In the genomic region with DNA sequence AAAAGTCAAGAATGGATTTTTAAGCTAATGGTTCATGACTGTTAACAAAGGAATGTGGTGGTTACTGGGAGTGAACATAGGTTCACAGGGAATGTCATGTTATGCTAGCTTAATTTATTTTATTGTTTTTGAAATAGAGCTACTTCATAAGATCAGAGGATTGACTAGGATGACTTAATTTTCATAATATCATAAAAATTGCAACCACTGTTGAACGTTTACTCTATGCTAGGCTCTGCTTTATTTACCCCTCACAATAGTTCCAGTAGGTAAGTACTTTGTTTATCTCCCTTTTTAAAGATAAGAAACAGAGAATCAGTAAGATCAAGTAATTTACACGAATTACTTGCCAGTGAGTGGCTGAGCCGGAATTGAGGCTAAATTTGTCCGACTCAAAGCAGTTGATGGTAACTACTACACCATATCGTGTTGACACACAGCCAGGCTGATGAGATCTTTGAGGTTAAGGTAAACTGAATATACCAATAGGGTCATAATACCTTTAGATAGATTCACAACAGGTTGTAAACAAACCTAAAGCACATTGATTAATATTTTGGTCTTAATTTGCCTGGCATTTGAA, we compare ENCODE assay signal across 15 cellular contexts.
DNase-seq lines count a peak whose midpoint lies in the region; ATAC-seq and TF ChIP-seq lines count a peak whose summit lies in the region.
"Had no signal": no experiment of that assay in that cellular context is flagged by ENCODE, and none has a peak within 500 bp of the region (broad histone marks: within the 10 kb centered on the region; RNA-seq: fewer than 3 reads in every experiment).

No MANE protein-coding gene starts in this region.

- H3K79me2 ChIP-seq in PC-3 (ENCODE audit: low read length) = no peaks in the 10 kb centered on the region

- H3K9me2 ChIP-seq in PC-3 (replicated peaks; ENCODE audit: low read length) = no peaks in the 10 kb centered on the region

- H3K9me3 Mint-ChIP-seq in mesothelial cell of epicardium = peaks cover 6% of the 10 kb centered on the region
- peaks cover 0 to 5% (median 0%) of the 10 kb centered on the region in 11 donors for H3K9me3 Mint-ChIP-seq in naive thymus-derived CD4-positive, alpha-beta T cell

- H3K27ac ChIP-seq in PC-3 (ENCODE audit: low read length) = peak overlapping the region; percentile 63
- no peak overlapping the region for H3K27ac ChIP-seq in naive thymus-derived CD4-positive, alpha-beta T cell (ENCODE audit: low read depth, low read length)
- H3K27ac ChIP-seq: ascending aorta, C4-2B had no signal

- no peak for TF ChIP-seq CTCF in AG10803 (conservative IDR thresholded peaks at IDR 0.05; ENCODE audit: low read length)
- no peak for TF ChIP-seq CTCF in PC-3 (conservative IDR thresholded peaks at IDR 0.05; ENCODE audit: low read depth, low read length)
- TF ChIP-seq CTCF in mesothelial cell of epicardium (IDR thresholded peaks at IDR 0.05; ENCODE audit: unreplicated experiment) = no peak

- peak; percentile 87 for ATAC-seq in PC-3
- ATAC-seq in naive thymus-derived CD4-positive, alpha-beta T cell = no peak
- ATAC-seq: T-cell had no signal

- H4K20me1 ChIP-seq in PC-3 (ENCODE audit: low read length) = no peaks in the 10 kb centered on the region

- H3K4me3 Mint-ChIP-seq in mesothelial cell of epicardium = no peak overlapping the region
- H3K4me3 Mint-ChIP-seq in naive thymus-derived CD4-positive, alpha-beta T cell = no peak overlapping the region
- H3K4me3 Mint-ChIP-seq: stimulated activated naive B cell treated with anti-CD40 and anti-IgM and Interleukin-4, amounts not matched to agents 10 μg/mL and 1 μg/mL and 100 μg/mL, for 72 hours; T-cell had no signal

- no peaks in the 10 kb centered on the region for H3K36me3 ChIP-seq in PC-3 (ENCODE audit: low read depth, low read length)
- H3K36me3 ChIP-seq in naive thymus-derived CD4-positive, alpha-beta T cell (ENCODE audit: control insufficient read depth in 2 of 3, insufficient read depth in 3 of 3, low read length in 3 of 3) = no peaks in the 10 kb centered on the region
- H3K36me3 ChIP-seq: ascending aorta had no signal

- DNase-seq in AG10803 (ENCODE audit: low read depth) (peak; percentile 90), PC-3 (peak; percentile 67), dermis microvascular lymphatic vessel endothelial cell (ENCODE audit: low read depth in 2 of 2) (peak; percentile 14 to 77), mesothelial cell of epicardium (ENCODE audit: low spot score in 2 of 2, unreplicated experiment in 2 of 2) (no peak), NCI-H128 (lab: John Stamatoyannopoulos, UW; ENCODE audit: unreplicated experiment) (no peak), NCI-H2081 treated with DMSO at 0.1 percent for 48 hours (lab: John Stamatoyannopoulos, UW) (no peak), NCI-H446 treated with DMSO at 0.1 percent for 48 hours (lab: John Stamatoyannopoulos, UW) (no peak)
- DNase-seq in naive thymus-derived CD4-positive, alpha-beta T cell = no peak
- DNase-seq: activated CD8-positive, alpha-beta memory T cell treated with anti-CD3 and anti-CD28 coated beads for 24 hours; NCI-H510A; stimulated activated CD4-positive, alpha-beta T cell treated with anti-CD3 and anti-CD28 coated beads, Interleukin-15, amount 100 ng/mL, for 24 hours; stimulated activated naive B cell treated with anti-CD40 and anti-IgM and Interleukin-4, amounts not matched to agents 10 μg/mL and 1 μg/mL and 100 μg/mL, for 72 hours; T-cell had no signal

- peak overlapping the region; percentile 90 for H3K27ac Mint-ChIP-seq in mesothelial cell of epicardium
- no peak overlapping the region for H3K27ac Mint-ChIP-seq in naive thymus-derived CD4-positive, alpha-beta T cell
- H3K27ac Mint-ChIP-seq: stimulated activated naive B cell treated with anti-CD40 and anti-IgM and Interleukin-4, amounts not matched to agents 10 μg/mL and 1 μg/mL and 100 μg/mL, for 72 hours; T-cell had no signal

- H3K27me3 Mint-ChIP-seq in mesothelial cell of epicardium (ENCODE audit: low read depth) = no peaks in the 10 kb centered on the region
- peaks cover 0 to 6% (median 2%) of the 10 kb centered on the region in 5 donors for H3K27me3 Mint-ChIP-seq in naive thymus-derived CD4-positive, alpha-beta T cell
- H3K27me3 Mint-ChIP-seq: T-cell had no signal

- intact Hi-C loops in PC-3 (cut with micrococcal nuclease) = loop anchor here (10.0 kb wide), 1 partner anchor 194 kb away; a partner anchor contains a TSS
- intact Hi-C loops in naive thymus-derived CD4-positive, alpha-beta T cell (cut with micrococcal nuclease) = no loop called here

- H2AFZ ChIP-seq in PC-3 (ENCODE audit: low read length) = no peak overlapping the region

- H3K27me3 ChIP-seq in PC-3 (ENCODE audit: low read length) = no peaks in the 10 kb centered on the region
- H3K27me3 ChIP-seq in naive thymus-derived CD4-positive, alpha-beta T cell (ENCODE audit: control insufficient read depth in 2 of 2, insufficient read depth in 2 of 2, low read length in 2 of 2) = no peaks in the 10 kb centered on the region
- H3K27me3 ChIP-seq: ascending aorta had no signal

- H3K4me3 ChIP-seq in AG10803 (ENCODE audit: low read length) (no peak overlapping the region), PC-3 (ENCODE audit: low read length) (no peak overlapping the region)
- no peak overlapping the region for H3K4me3 ChIP-seq in naive thymus-derived CD4-positive, alpha-beta T cell (ENCODE audit: low read length)
- H3K4me3 ChIP-seq: ascending aorta had no signal

- POLR2A ChIA-PET in PC-3 (lab: Charles Lee; ENCODE audit: unreplicated experiment) = interaction anchor here (0.6 kb wide), 1 partner anchor 1809 kb away, joined by 5 read pairs; no protein-coding TSS in a partner anchor
- POLR2A ChIA-PET in naive thymus-derived CD4-positive, alpha-beta T cell (lab: Charles Lee) = no interaction called here

- H3K9me3 ChIP-seq in PC-3 (ENCODE audit: low read length) = no peaks in the 10 kb centered on the region
- H3K9me3 ChIP-seq in naive thymus-derived CD4-positive, alpha-beta T cell (ENCODE audit: control insufficient read depth in 2 of 3, low read length in 3 of 3) = no peaks in the 10 kb centered on the region
- H3K9me3 ChIP-seq: ascending aorta had no signal

- no TSS peak for BruUV-seq in PC-3 (replicated peaks; lab: Mats Ljungman, UMichigan)

- H3K4me2 ChIP-seq in PC-3 (ENCODE audit: low read length) = peak overlapping the region; percentile 56

- H3K4me1 Mint-ChIP-seq in mesothelial cell of epicardium = peaks cover 46% of the 10 kb centered on the region
- H3K4me1 Mint-ChIP-seq in naive thymus-derived CD4-positive, alpha-beta T cell = no peaks in the 10 kb centered on the region
- H3K4me1 Mint-ChIP-seq: T-cell had no signal

- peaks cover 26% of the 10 kb centered on the region for H3K4me1 ChIP-seq in PC-3 (ENCODE audit: insufficient read depth, low read length)
- no peaks in the 10 kb centered on the region for H3K4me1 ChIP-seq in naive thymus-derived CD4-positive, alpha-beta T cell (ENCODE audit: control insufficient read depth in 2 of 2, insufficient read depth in 2 of 2, low read length in 2 of 2)
- H3K4me1 ChIP-seq: ascending aorta had no signal

- no peaks in the 10 kb centered on the region for H3K36me3 Mint-ChIP-seq in mesothelial cell of epicardium
- H3K36me3 Mint-ChIP-seq in naive thymus-derived CD4-positive, alpha-beta T cell = no peaks in the 10 kb centered on the region
- H3K36me3 Mint-ChIP-seq: T-cell had no signal

- H3F3A ChIP-seq in PC-3 (ENCODE audit: low read length, unreplicated experiment) = no peaks in the 10 kb centered on the region

- no peak overlapping the region for H3K9ac ChIP-seq in PC-3 (ENCODE audit: low read length)

- CTCF ChIA-PET in PC-3 (lab: Charles Lee) = interaction anchor here (0.5 to 0.7 kb wide), 3 partner anchors 53 to 558 kb away, joined by 3 to 4 read pairs (median 3); no protein-coding TSS in a partner anchor
- CTCF ChIA-PET in naive thymus-derived CD4-positive, alpha-beta T cell (lab: Charles Lee) = no interaction called here

Comparison
In these comparisons a context has a peak if more than half of its experiments do, and no peak if none do; other contexts are left out.
1. DNase-seq: peak in AG10803 (single experiment), PC-3 (single experiment) and dermis microvascular lymphatic vessel endothelial cell (2 of 2); none in mesothelial cell of epicardium (0 of 2), NCI-H128 (single experiment), naive thymus-derived CD4-positive, alpha-beta T cell (0 of 9), NCI-H2081 treated with DMSO at 0.1 percent for 48 hours (single experiment) and NCI-H446 treated with DMSO at 0.1 percent for 48 hours (single experiment).